In genomic region chr9:96555567-96556386, GRCh38 we compare ENCODE assay signal across 13 cellular contexts.
DNase-seq lines count a peak whose midpoint lies in the region; ATAC-seq and TF ChIP-seq lines count a peak whose summit lies in the region.
"Had no signal": no experiment of that assay in that cellular context is flagged by ENCODE, and none has a peak within 500 bp of the region (broad histone marks: within the 10 kb centered on the region; RNA-seq: fewer than 3 reads in every experiment).

No MANE protein-coding gene starts in this region.

- no peak for TF ChIP-seq CTCF in ascending aorta (IDR thresholded peaks at IDR 0.05)
- no peak for TF ChIP-seq CTCF in right atrium auricular region (IDR thresholded peaks at IDR 0.05)
- no peak for TF ChIP-seq CTCF in stomach (IDR thresholded peaks at IDR 0.05)

- H3K4me3 Mint-ChIP-seq in naive thymus-derived CD4-positive, alpha-beta T cell = no peak overlapping the region
- H3K4me3 Mint-ChIP-seq: activated T-cell treated with anti-CD3 and anti-CD28 coated beads, Interleukin-2, amount 50 U/mL, for 72 hours had no signal

- TF ChIP-seq EP300 in stomach (IDR thresholded peaks at IDR 0.05) = no peak

- 71 to 79% (median 77%) methylated on average over 11 of the region's 11 CpGs for WGBS in stomach, 5 donors

- peak overlapping the region; percentile 92 to 96 for H3K27ac ChIP-seq in ascending aorta
- H3K27ac ChIP-seq in right atrium auricular region = peak overlapping the region; percentile 35 to 59
- peak overlapping the region in 3 of 5 donors; percentile 50 to 61 (median 51) for H3K27ac ChIP-seq in stomach
- no peak overlapping the region for H3K27ac ChIP-seq in naive thymus-derived CD4-positive, alpha-beta T cell (ENCODE audit: low read depth, low read length)

- peaks cover 0 to 7% (median 0%) of the 10 kb centered on the region in 7 donors for H3K4me1 Mint-ChIP-seq in naive thymus-derived CD4-positive, alpha-beta T cell

- no peaks in the 10 kb centered on the region for H3K9me3 ChIP-seq in ascending aorta
- no peaks in the 10 kb centered on the region for H3K9me3 ChIP-seq in right atrium auricular region
- no peaks in the 10 kb centered on the region for H3K9me3 ChIP-seq in stomach
- no peaks in the 10 kb centered on the region for H3K9me3 ChIP-seq in naive thymus-derived CD4-positive, alpha-beta T cell (ENCODE audit: control insufficient read depth in 2 of 3, low read length in 3 of 3)
- H3K9me3 ChIP-seq: sigmoid colon had no signal

- H3K27ac Mint-ChIP-seq in naive thymus-derived CD4-positive, alpha-beta T cell = no peak overlapping the region
- H3K27ac Mint-ChIP-seq: activated T-cell treated with anti-CD3 and anti-CD28 coated beads, Interleukin-2, amount 50 U/mL, for 72 hours had no signal

- peaks cover 0 to 3% (median 0%) of the 10 kb centered on the region in 11 donors for H3K9me3 Mint-ChIP-seq in naive thymus-derived CD4-positive, alpha-beta T cell
- H3K9me3 Mint-ChIP-seq: activated T-cell treated with anti-CD3 and anti-CD28 coated beads, Interleukin-2, amount 50 U/mL, for 72 hours had no signal

- no peak for TF ChIP-seq POLR2A in stomach (IDR thresholded peaks at IDR 0.05)

- POLR2A ChIA-PET in naive thymus-derived CD4-positive, alpha-beta T cell (lab: Charles Lee) = interaction anchor here (0.7 to 1.1 kb wide), 2 partner anchors 11 to 230 kb away, joined by 3 to 4 read pairs; no protein-coding TSS in a partner anchor

- peak overlapping the region in 1 of 2 donors; percentile 35 for H3K4me3 ChIP-seq in ascending aorta
- H3K4me3 ChIP-seq in right atrium auricular region = no peak overlapping the region
- H3K4me3 ChIP-seq in stomach = no peak overlapping the region
- H3K4me3 ChIP-seq in naive thymus-derived CD4-positive, alpha-beta T cell (ENCODE audit: low read length) = no peak overlapping the region
- H3K4me3 ChIP-seq: sigmoid colon had no signal

- H3K4me1 ChIP-seq in ascending aorta (peaks cover 10 to 57% of the 10 kb centered on the region in 2 donors), right atrium auricular region (peaks cover 0 to 23% of the 10 kb centered on the region in 2 donors), stomach (peaks cover 0 to 24% (median 6%) of the 10 kb centered on the region in 4 donors)
- H3K4me1 ChIP-seq in naive thymus-derived CD4-positive, alpha-beta T cell (ENCODE audit: control insufficient read depth in 2 of 2, insufficient read depth in 2 of 2, low read length in 2 of 2) = no peaks in the 10 kb centered on the region
- H3K4me1 ChIP-seq: sigmoid colon had no signal

- H3K36me3 ChIP-seq in ascending aorta = peaks cover 0 to 5% of the 10 kb centered on the region in 2 donors
- no peaks in the 10 kb centered on the region for H3K36me3 ChIP-seq in right atrium auricular region
- peaks cover 0 to 22% (median 16%) of the 10 kb centered on the region in 4 donors for H3K36me3 ChIP-seq in stomach
- no peaks in the 10 kb centered on the region for H3K36me3 ChIP-seq in naive thymus-derived CD4-positive, alpha-beta T cell (ENCODE audit: control insufficient read depth in 2 of 3, insufficient read depth in 3 of 3, low read length in 3 of 3)
- H3K36me3 ChIP-seq: sigmoid colon had no signal

- H3K36me3 Mint-ChIP-seq in naive thymus-derived CD4-positive, alpha-beta T cell = peaks cover 0 to 38% (median 24%) of the 10 kb centered on the region in 5 donors

- ATAC-seq in naive thymus-derived CD4-positive, alpha-beta T cell = no peak
- no peak for ATAC-seq in HG02973 (IDR thresholded peaks at IDR 0.05; ENCODE audit: unreplicated experiment)
- ATAC-seq: activated T-cell treated with anti-CD3 and anti-CD28 coated beads, Interleukin-2, amount 50 U/mL, for 72 hours had no signal

- no peaks in the 10 kb centered on the region for H3K27me3 Mint-ChIP-seq in naive thymus-derived CD4-positive, alpha-beta T cell

- DNase-seq in HCEC 1CT (peak; percentile 50), ascending aorta (ENCODE audit: low spot score in 2 of 2) (no peak), right atrium auricular region (ENCODE audit: low spot score) (no peak), stomach (no peak), SHP77 (lab: John Stamatoyannopoulos, UW) (no peak)
- DNase-seq in naive thymus-derived CD4-positive, alpha-beta T cell = no peak
- DNase-seq in activated CD4-positive, alpha-beta T cell treated with anti-CD3 and anti-CD28 coated beads for 1 hour = no peak
- DNase-seq: activated T-cell treated with anti-CD3 and anti-CD28 coated beads, Interleukin-2, amount 50 U/mL, for 72 hours; DMS153; GOT3; NCI-H82; sigmoid colon had no signal

- no peaks in the 10 kb centered on the region for H3K27me3 ChIP-seq in ascending aorta
- no peaks in the 10 kb centered on the region for H3K27me3 ChIP-seq in right atrium auricular region
- H3K27me3 ChIP-seq in stomach = no peaks in the 10 kb centered on the region
- H3K27me3 ChIP-seq in naive thymus-derived CD4-positive, alpha-beta T cell (ENCODE audit: control insufficient read depth in 2 of 2, insufficient read depth in 2 of 2, low read length in 2 of 2) = no peaks in the 10 kb centered on the region
- H3K27me3 ChIP-seq: sigmoid colon had no signal

- intact Hi-C loops in ascending aorta (cut with DNase I) = loop anchor here (2.0 to 10.0 kb wide), 4 partner anchors 33 to 1051 kb away; no protein-coding TSS in a partner anchor
- intact Hi-C loops in stomach (cut with DNase I; ENCODE audit: low total_unique reads) = no loop called here
- intact Hi-C loops in naive thymus-derived CD4-positive, alpha-beta T cell (cut with micrococcal nuclease) = no loop called here

- CTCF ChIA-PET in naive thymus-derived CD4-positive, alpha-beta T cell (lab: Charles Lee) = no interaction called here
